Comparison of ENCODE assay signal across 8 cellular contexts in the genomic region with DNA sequence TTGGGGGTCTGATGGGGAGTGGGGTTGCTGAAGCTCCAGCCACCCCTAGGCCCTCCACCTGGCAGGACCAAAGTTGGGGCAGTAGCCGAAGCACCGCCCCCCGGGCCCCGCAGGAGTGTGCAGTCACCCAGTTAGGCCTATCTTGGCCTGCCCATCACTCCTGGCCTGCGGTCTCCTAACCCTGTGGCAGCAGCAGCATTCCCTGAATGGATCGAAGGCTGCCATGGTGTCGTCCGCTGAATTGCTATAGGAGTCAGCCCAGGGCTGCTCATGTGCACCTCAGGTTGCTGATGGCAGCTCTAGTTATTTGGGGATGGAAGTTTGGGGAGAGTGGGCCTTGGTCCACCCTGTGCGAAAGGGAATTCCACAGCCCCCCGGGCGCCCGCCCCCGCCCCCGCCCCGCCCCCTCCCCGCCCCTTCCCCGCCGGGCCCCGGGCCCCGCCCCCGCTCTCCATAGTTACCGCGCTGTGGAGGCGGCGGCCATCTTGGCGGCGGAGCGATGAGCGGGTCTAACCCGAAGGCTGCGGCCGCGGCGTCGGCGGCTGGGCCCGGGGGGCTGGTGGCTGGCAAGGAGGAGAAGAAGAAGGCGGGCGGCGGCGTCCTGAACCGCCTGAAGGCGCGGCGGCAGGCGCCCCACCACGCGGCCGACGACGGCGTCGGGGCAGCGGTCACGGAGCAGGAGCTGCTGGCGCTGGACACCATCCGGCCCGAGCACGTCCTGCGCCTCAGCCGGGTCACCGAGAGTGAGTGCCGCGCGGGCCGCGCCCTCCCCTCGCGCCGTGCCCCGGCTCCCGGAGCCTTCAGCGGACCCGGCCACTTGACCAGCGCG. TPM values are rescaled to one million over a fixed set of nuclear protein-coding genes. Genes with fewer than 3 reads are reported as not detected.
A peak's percentile ranks its signal among the peaks of the same experiment; 100 is the strongest.
DNase-seq lines count a peak whose midpoint lies in the region; ATAC-seq lines count a peak whose summit lies in the region.

A gene (plus strand): TSS at position 483 of the 829 bp plus-strand sequence. CDS start 17 bp downstream, at position 500.

- H3K36me3 ChIP-seq in ACC112 (ENCODE audit: insufficient read depth, low read length) (peaks cover 6% of the 10 kb centered on the region; the same call in 1 of the 2 replicates), esophagus (ENCODE audit: control insufficient read depth in 2 of 2, insufficient read depth in 2 of 2, low read length in 1 of 2) (peaks cover 0 to 5% of the 10 kb centered on the region in 2 donors), muscle layer of colon (ENCODE audit: insufficient read depth, low read length) (peaks cover 22% of the 10 kb centered on the region)

- peak; percentile 59 for DNase-seq in OCI-M1 (lab: John Stamatoyannopoulos, UW)
- peak; percentile 81 for DNase-seq in activated T-cell treated with anti-CD3 and anti-CD28 coated beads, Interleukin-2, amount 50 U/mL, for 1 hour
- DNase-seq in stimulated activated CD8-positive, alpha-beta memory T cell treated with anti-CD3 and anti-CD28 coated beads, Interleukin-7, amount 100 ng/mL, for 1 hour (ENCODE audit: low read depth in 2 of 2) = peak; percentile 47 to 59

- ATAC-seq in GM18907 (IDR thresholded peaks at IDR 0.05; ENCODE audit: unreplicated experiment) (peak; percentile 63), HG03175 (IDR thresholded peaks at IDR 0.05; ENCODE audit: unreplicated experiment) (peak; percentile 67)

- peak within 1 kb of the TSS; percentile 28 for H3K27ac ChIP-seq in ACC112 (ENCODE audit: low read depth, low read length)
- H3K27ac ChIP-seq in esophagus (ENCODE audit: low read depth in 2 of 2, low read length in 1 of 2) = peak within 1 kb of the TSS; percentile 78 to 82
- peak within 1 kb of the TSS; percentile 85 for H3K27ac ChIP-seq in muscle layer of colon (ENCODE audit: low read depth, low read length)

- H3K27me3 ChIP-seq in ACC112 (ENCODE audit: insufficient read depth, low read length) = no peaks in the 10 kb centered on the region
- H3K27me3 ChIP-seq in esophagus (ENCODE audit: control insufficient read depth in 1 of 2, insufficient read depth in 2 of 2, low read length in 2 of 2) = no peaks in the 10 kb centered on the region
- H3K27me3 ChIP-seq in muscle layer of colon (ENCODE audit: control insufficient read depth in 1 of 2, insufficient read depth in 2 of 2, low read length in 2 of 2) = no peaks in the 10 kb centered on the region

- H2AFZ ChIP-seq in ACC112 (ENCODE audit: low read length, unreplicated experiment) = peak within 1 kb of the TSS; percentile 79

- H3K9ac ChIP-seq in muscle layer of colon (ENCODE audit: low read length) = peak within 1 kb of the TSS; percentile 59

- 0 to 1% methylated on average over 69 to 76 of the region's 76 CpGs for WGBS in esophagus, 2 donors

- peak within 1 kb of the TSS; percentile 97 for H3K4me3 ChIP-seq in ACC112 (ENCODE audit: low read depth, low read length)
- H3K4me3 ChIP-seq in esophagus (ENCODE audit: low read depth in 1 of 2, low read length in 2 of 2) = peak within 1 kb of the TSS; percentile 71 to 96
- H3K4me3 ChIP-seq in muscle layer of colon (ENCODE audit: low read depth in 1 of 2, low read length in 2 of 2) = peak within 1 kb of the TSS; percentile 67 to 68

- H3K79me2 ChIP-seq in ACC112 (ENCODE audit: control insufficient read depth, insufficient read depth, low read length, unreplicated experiment) = peaks cover 34% of the 10 kb centered on the region

- H3K4me1 ChIP-seq in ACC112 (ENCODE audit: control insufficient read depth, insufficient read depth, low read length, unreplicated experiment) (peaks cover 27% of the 10 kb centered on the region), esophagus (ENCODE audit: control insufficient read depth in 2 of 2, insufficient read depth in 2 of 2, low read length in 1 of 2) (peaks cover 0 to 7% of the 10 kb centered on the region in 2 donors), muscle layer of colon (ENCODE audit: insufficient read depth, low read length) (peaks cover 23% of the 10 kb centered on the region)

- no peaks in the 10 kb centered on the region for H3K9me3 ChIP-seq in esophagus (ENCODE audit: control insufficient read depth in 2 of 2, insufficient read depth in 1 of 2, low read depth in 1 of 2, low read length in 1 of 2)
- H3K9me3 ChIP-seq in muscle layer of colon (ENCODE audit: low read length) = no peaks in the 10 kb centered on the region

RNA-seq across cellular contexts. Expression of the gene that starts here (rescaled TPM):
- polyA plus RNA-seq in esophagus = 1 to 10 TPM; 4.9 to 9.1 TPM

Comparison
In these comparisons a context has a peak if more than half of its experiments do, and no peak if none do; other contexts are left out.
1. Peak in every context shown above with its lines: DNase-seq, ATAC-seq, H3K4me3 ChIP-seq and H3K27ac ChIP-seq.
2. H3K27ac ChIP-seq: peak in every context shown above with its lines; median percentile 85 in muscle layer of colon; 80 in esophagus; 28 in ACC112.